9 cellular contexts compared by ENCODE assay signal in the genomic region with DNA sequence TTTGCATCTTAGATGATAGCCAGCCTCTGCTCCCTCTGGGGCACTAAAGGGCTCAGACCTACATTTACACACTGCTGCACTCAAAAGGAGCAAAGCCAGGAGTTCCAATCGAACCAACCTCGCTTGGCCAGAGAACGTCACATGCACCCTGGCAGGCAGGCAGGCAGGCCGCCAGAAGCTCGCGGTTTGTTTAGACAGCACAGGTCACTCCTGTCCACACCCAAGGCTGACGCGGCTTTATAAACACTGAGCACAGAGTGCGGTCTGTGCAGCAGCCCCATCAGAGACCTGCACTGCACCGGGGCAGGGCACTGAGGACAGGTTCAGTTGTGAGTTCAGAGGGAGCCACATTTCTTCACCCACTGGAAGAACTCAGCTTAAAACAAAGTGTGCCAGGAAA.
DNase-seq lines count a peak whose midpoint lies in the region; ATAC-seq and TF ChIP-seq lines count a peak whose summit lies in the region.
"Had no signal": no experiment of that assay in that cellular context is flagged by ENCODE, and none has a peak within 500 bp of the region (broad histone marks: within the 10 kb centered on the region; RNA-seq: fewer than 3 reads in every experiment).

No MANE protein-coding gene starts in this region.

- intact Hi-C loops in upper lobe of right lung (cut with DNase I) = no loop called here

- ATAC-seq in upper lobe of right lung = peak; percentile 97
- no peak for ATAC-seq in HG02981 (IDR thresholded peaks at IDR 0.05; ENCODE audit: unreplicated experiment)

- no peaks in the 10 kb centered on the region for H3K4me1 ChIP-seq in upper lobe of right lung

- no peaks in the 10 kb centered on the region for H3K36me3 ChIP-seq in upper lobe of right lung

- no peaks in the 10 kb centered on the region for H3K9me3 ChIP-seq in upper lobe of right lung

- TF ChIP-seq CTCF in upper lobe of right lung (IDR thresholded peaks at IDR 0.05) = no peak

- H3K27me3 ChIP-seq in upper lobe of right lung = no peaks in the 10 kb centered on the region

- no peak overlapping the region for H3K4me3 ChIP-seq in upper lobe of right lung

- DNase-seq in NCI-H1092 treated with DMSO at 0.1 percent for 48 hours (lab: John Stamatoyannopoulos, UW) (peak; percentile 52), NCI-H1092 (lab: John Stamatoyannopoulos, UW) (no peak), amniotic epithelial cell (ENCODE audit: low read depth) (peak; percentile 53), iris pigment epithelial cell (ENCODE audit: low read depth) (peak; percentile 78), upper lobe of right lung (peak; percentile 87), NOMO-1 treated with DMSO at 0.1 percent for 48 hours (lab: John Stamatoyannopoulos, UW; ENCODE audit: unreplicated experiment) (no peak)
- no peak for DNase-seq in stimulated activated CD4-positive, alpha-beta T cell treated with anti-CD3 and anti-CD28 coated beads, Interleukin-1b, Interleukin-23, amount 100 ng/mL, for 48 hours
- DNase-seq: activated effector memory CD4-positive, alpha-beta T cell treated with anti-CD3 and anti-CD28 coated beads, Interleukin-2, amount 50 U/mL, for 16 hours had no signal

- H3K27ac ChIP-seq in upper lobe of right lung = no peak overlapping the region

Comparison
In these comparisons a context has a peak if more than half of its experiments do, and no peak if none do; other contexts are left out.
1. DNase-seq: peak in NCI-H1092 treated with DMSO at 0.1 percent for 48 hours (single experiment), amniotic epithelial cell (single experiment), iris pigment epithelial cell (single experiment) and upper lobe of right lung (single experiment); none in NCI-H1092 (single experiment), NOMO-1 treated with DMSO at 0.1 percent for 48 hours (single experiment) and stimulated activated CD4-positive, alpha-beta T cell treated with anti-CD3 and anti-CD28 coated beads, Interleukin-1b, Interleukin-23, amount 100 ng/mL, for 48 hours (single experiment).